ENCODE assay signal across 8 cellular contexts in the genomic region with DNA sequence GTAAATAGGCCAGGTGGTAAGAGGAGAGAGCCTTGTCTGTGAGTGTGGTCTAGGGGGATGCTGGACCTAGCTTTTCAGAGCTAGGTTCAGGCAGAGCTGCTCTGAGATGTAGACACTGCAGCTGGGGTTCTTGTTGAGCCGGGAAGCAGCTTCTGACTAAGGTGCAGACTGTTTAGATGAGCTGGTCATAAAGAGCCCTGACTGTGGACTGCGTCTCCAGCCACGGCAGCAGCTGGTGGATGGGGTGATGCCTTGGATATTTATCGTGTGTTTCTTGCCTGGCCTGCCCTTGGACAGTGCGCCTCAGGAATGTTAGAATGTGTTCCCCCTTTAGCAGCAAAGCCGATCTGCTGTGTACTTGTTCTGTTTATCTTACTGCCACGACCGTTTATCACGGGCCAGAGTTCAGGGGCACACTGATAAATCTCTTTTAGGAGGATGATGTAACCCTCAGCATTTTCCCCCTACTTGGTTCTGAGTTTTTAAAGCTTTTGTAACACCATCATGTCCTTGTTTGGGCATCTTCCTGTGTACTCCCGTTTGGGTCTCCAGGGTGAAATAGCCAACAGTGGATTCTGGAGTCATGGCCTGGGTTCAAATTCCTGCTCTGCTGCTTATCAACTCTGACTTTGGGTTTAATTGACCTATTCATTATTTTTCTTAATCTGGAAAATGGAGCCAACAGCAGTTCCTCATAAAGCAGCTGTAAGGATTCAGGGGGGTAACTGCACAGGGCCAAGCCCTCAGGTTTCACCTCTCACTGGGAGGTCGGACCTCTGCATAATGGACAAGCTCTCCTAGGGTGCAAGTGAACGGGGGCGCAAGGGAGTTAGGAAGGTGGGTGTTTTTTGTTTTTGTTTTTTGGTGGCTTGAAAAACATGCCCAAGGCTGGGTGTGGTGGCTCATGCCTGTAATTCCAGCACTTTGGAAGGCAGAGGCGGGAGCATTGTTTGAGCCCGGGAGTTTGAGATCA. TPM values are rescaled to one million over a fixed set of nuclear protein-coding genes. Genes with fewer than 3 reads are reported as not detected.
DNase-seq lines count a peak whose midpoint lies in the region; ATAC-seq, FAIRE-seq and TF ChIP-seq lines count a peak whose summit lies in the region.

No MANE protein-coding gene starts in this region.

- H3K9me1 ChIP-seq in IMR-90 (ENCODE audit: insufficient read depth, low read length), result peaks cover 25% of the 10 kb centered on the region

- intact Hi-C loops in IMR-90 (cut with micrococcal nuclease), result loop anchor here (1.0 kb wide), 1 partner anchor 49 kb away; no protein-coding TSS in a partner anchor
- intact Hi-C loops in thyroid gland (cut with DNase I), result no loop called here
- intact Hi-C loops in CD14-positive monocyte (cut with micrococcal nuclease), result no loop called here

- TF ChIP-seq POLR2A in IMR-90 (IDR thresholded peaks at IDR 0.05; ENCODE audit: low read depth, low read length) (peak; percentile 89), thyroid gland (IDR thresholded peaks at IDR 0.05) (no peak)

- peak overlapping the region; percentile 53 for H3K9ac ChIP-seq in IMR-90 (ENCODE audit: low read depth, low read length)
- H3K9ac ChIP-seq in astrocyte (ENCODE audit: low read length), result peak overlapping the region; percentile 61

- peak overlapping the region; percentile 67 for H3K4me3 Mint-ChIP-seq in astrocyte (ENCODE audit: unreplicated experiment)
- no peak overlapping the region for H3K4me3 Mint-ChIP-seq in activated CD8-positive, alpha-beta memory T cell treated with anti-CD3 and anti-CD28 coated beads, Interleukin-2, amount 10 ng/mL, durations not matched to agents 7 days and 5 days
- H3K4me3 Mint-ChIP-seq in CD14-positive monocyte, result no peak overlapping the region

- WGBS in IMR-90 (ENCODE audit: extremely low coverage in 2 of 2, insufficient read length in 1 of 2), 2 experiments, result 0% methylated on average over 5 of the region's 15 CpGs; no CpG with 5 or more reads in 1 of the 2 experiments
- WGBS in thyroid gland, 2 donors, result 52 to 59% methylated on average over 15 of the region's 15 CpGs

- no peaks in the 10 kb centered on the region for H3K27me3 Mint-ChIP-seq in astrocyte (ENCODE audit: low read depth, unreplicated experiment)
- H3K27me3 Mint-ChIP-seq in activated CD8-positive, alpha-beta memory T cell treated with anti-CD3 and anti-CD28 coated beads, Interleukin-2, amount 10 ng/mL, durations not matched to agents 7 days and 5 days, result peaks cover 2% of the 10 kb centered on the region
- peaks cover 0 to 3% (median 0%) of the 10 kb centered on the region in 3 donors for H3K27me3 Mint-ChIP-seq in CD14-positive monocyte (ENCODE audit: low read depth in 3 of 3)

- H3K4me1 Mint-ChIP-seq in astrocyte (ENCODE audit: low read depth, unreplicated experiment) (peaks cover 66% of the 10 kb centered on the region), CD14-positive monocyte (peaks cover 44% of the 10 kb centered on the region)
- H3K4me1 Mint-ChIP-seq in activated CD8-positive, alpha-beta memory T cell treated with anti-CD3 and anti-CD28 coated beads, Interleukin-2, amount 10 ng/mL, durations not matched to agents 7 days and 5 days, result no peaks in the 10 kb centered on the region

- peak overlapping the region; percentile 86 for H3K14ac ChIP-seq in IMR-90 (replicated peaks; ENCODE audit: low read depth, low read length)

- H3K4me2 ChIP-seq in IMR-90 (ENCODE audit: low read depth, low read length), result peak overlapping the region; percentile 59
- H3K4me2 ChIP-seq in astrocyte (ENCODE audit: low read length), result peak overlapping the region; percentile 66

- H2BK5ac ChIP-seq in IMR-90 (ENCODE audit: low read depth, low read length, poor library complexity, severe bottlenecking), result peak overlapping the region; percentile 83

- in situ Hi-C loops in IMR-90 (cut with MboI; ENCODE audit: low sequenced_read_pairs), result no loop called here

- H2AK5ac ChIP-seq in IMR-90 (ENCODE audit: low read depth, low read length), result peak overlapping the region; percentile 92

- H3K27ac ChIP-seq in IMR-90 (ENCODE audit: insufficient read depth, low read length), result peak overlapping the region; percentile 80
- peak overlapping the region; percentile 75 for H3K27ac ChIP-seq in astrocyte (ENCODE audit: low read depth, low read length)
- H3K27ac ChIP-seq in thyroid gland, result peak overlapping the region in 2 of 3 donors; percentile 58 to 68

- no peaks in the 10 kb centered on the region for H3K9me3 Mint-ChIP-seq in astrocyte (ENCODE audit: unreplicated experiment)
- H3K9me3 Mint-ChIP-seq in activated CD8-positive, alpha-beta memory T cell treated with anti-CD3 and anti-CD28 coated beads, Interleukin-2, amount 10 ng/mL, durations not matched to agents 7 days and 5 days (ENCODE audit: low read depth), result no peaks in the 10 kb centered on the region
- H3K9me3 Mint-ChIP-seq in CD14-positive monocyte, result peaks cover 3 to 9% (median 7%) of the 10 kb centered on the region in 7 donors

- peak; percentile 84 for FAIRE-seq in astrocyte (lab: Jason Lieb, UNC)

- H3K4me3 ChIP-seq in IMR-90 (ENCODE audit: insufficient read depth, low read depth, low read length) (no peak overlapping the region), astrocyte (ENCODE audit: insufficient read depth, low read depth, low read length) (no peak overlapping the region), thyroid gland (replicated peaks in 1 of 3) (no peak overlapping the region)

- peak overlapping the region; percentile 38 to 81 for H4K8ac ChIP-seq in IMR-90 (ENCODE audit: low read depth in 2 of 2, low read length in 2 of 2)

- peak overlapping the region; percentile 96 for H3K27ac Mint-ChIP-seq in astrocyte (ENCODE audit: unreplicated experiment)
- no peak overlapping the region for H3K27ac Mint-ChIP-seq in activated CD8-positive, alpha-beta memory T cell treated with anti-CD3 and anti-CD28 coated beads, Interleukin-2, amount 10 ng/mL, durations not matched to agents 7 days and 5 days
- H3K27ac Mint-ChIP-seq in CD14-positive monocyte, result peak overlapping the region in 2 of 7 donors; percentile 13 to 28

- CTCF ChIA-PET in IMR-90 (lab: Yijun Ruan, JAX), result interaction anchor here (0.8 to 1.8 kb wide), 3 partner anchors 34 to 98 kb away, joined by 3 to 13 read pairs (median 4); a partner anchor contains a TSS
- CTCF ChIA-PET in activated CD8-positive, alpha-beta memory T cell treated with anti-CD3 and anti-CD28 coated beads, Interleukin-2, amount 10 ng/mL, durations not matched to agents 7 days and 5 days (lab: Charles Lee), result no interaction called here

- H3K9me3 ChIP-seq in IMR-90 (ENCODE audit: control insufficient read depth, insufficient read depth, low read length) (no peaks in the 10 kb centered on the region), astrocyte (ENCODE audit: insufficient read depth, low read depth, low read length) (no peaks in the 10 kb centered on the region), thyroid gland (no peaks in the 10 kb centered on the region)

- H3K79me2 ChIP-seq in astrocyte (ENCODE audit: insufficient read depth, low read length), result peaks cover 96% of the 10 kb centered on the region

- peak overlapping the region; percentile 68 for H3K18ac ChIP-seq in IMR-90 (ENCODE audit: low read depth, low read length)

- peak overlapping the region; percentile 87 for H3K56ac ChIP-seq in IMR-90 (ENCODE audit: extremely low read depth, insufficient read depth, low read length)

- peaks cover 3% of the 10 kb centered on the region; the same call in 1 of the 2 replicates for H3K36me3 ChIP-seq in IMR-90 (ENCODE audit: control insufficient read depth, insufficient read depth, low read length)
- peaks cover 4% of the 10 kb centered on the region for H3K36me3 ChIP-seq in astrocyte (ENCODE audit: insufficient read depth, low read length)
- no peaks in the 10 kb centered on the region for H3K36me3 ChIP-seq in thyroid gland

- H3K4me1 ChIP-seq in IMR-90 (ENCODE audit: control insufficient read depth, insufficient read depth, low read length), result peaks cover 34% of the 10 kb centered on the region
- peaks cover 52% of the 10 kb centered on the region for H3K4me1 ChIP-seq in astrocyte (ENCODE audit: insufficient read depth, low read length)
- peaks cover 16 to 47% of the 10 kb centered on the region in 2 donors for H3K4me1 ChIP-seq in thyroid gland

- ATAC-seq in IMR-90 (ENCODE audit: low read depth), result peak; percentile 92
- no peak for ATAC-seq in activated CD8-positive, alpha-beta memory T cell treated with anti-CD3 and anti-CD28 coated beads, Interleukin-2, amount 10 ng/mL, durations not matched to agents 7 days and 5 days

- peak overlapping the region; percentile 93 for H4K91ac ChIP-seq in IMR-90 (ENCODE audit: insufficient read depth, low read depth, low read length)

- H3K36me3 Mint-ChIP-seq in astrocyte (ENCODE audit: low read depth, unreplicated experiment) (peaks cover 16% of the 10 kb centered on the region), CD14-positive monocyte (peaks cover 4 to 11% of the 10 kb centered on the region in 2 donors)
- no peaks in the 10 kb centered on the region for H3K36me3 Mint-ChIP-seq in activated CD8-positive, alpha-beta memory T cell treated with anti-CD3 and anti-CD28 coated beads, Interleukin-2, amount 10 ng/mL, durations not matched to agents 7 days and 5 days

- H2BK20ac ChIP-seq in IMR-90 (ENCODE audit: low read depth, low read length), result peak overlapping the region; percentile 87

- H3K79me1 ChIP-seq in IMR-90 (ENCODE audit: low read depth in 1 of 2, low read length in 2 of 2), result peaks cover 22 to 75% of the 10 kb centered on the region in 2 experiments; a peak in 3 of 4 replicates

- H2BK15ac ChIP-seq in IMR-90 (ENCODE audit: low read depth, low read length), result peak overlapping the region; percentile 45

- H2AFZ ChIP-seq in IMR-90 (replicated peaks; ENCODE audit: low read length, poor library complexity) (peak overlapping the region; percentile 64), astrocyte (ENCODE audit: low read depth, low read length) (no peak overlapping the region)

- no peaks in the 10 kb centered on the region for H3K27me3 ChIP-seq in IMR-90 (ENCODE audit: control insufficient read depth, insufficient read depth, low read length)
- H3K27me3 ChIP-seq in astrocyte (ENCODE audit: insufficient read depth, low read length), result no peaks in the 10 kb centered on the region
- no peaks in the 10 kb centered on the region for H3K27me3 ChIP-seq in thyroid gland

- POLR2A ChIA-PET in IMR-90 (lab: Charles Lee; ENCODE audit: unreplicated experiment), result interaction anchor here (0.6 kb wide), 1 partner anchor 8 kb away, joined by 3 read pairs; no protein-coding TSS in a partner anchor

- BruUV-seq in IMR-90 (replicated peaks; lab: Mats Ljungman, UMichigan), result no TSS peak

- peak overlapping the region; percentile 99 for H2BK120ac ChIP-seq in IMR-90 (ENCODE audit: low read depth, low read length)

- peak; percentile 40 for TF ChIP-seq RAD21 in IMR-90 (IDR thresholded peaks at IDR 0.05; ENCODE audit: low read length)

- peaks cover 38% of the 10 kb centered on the region for H4K20me1 ChIP-seq in IMR-90 (ENCODE audit: insufficient read depth, low read length)
- H4K20me1 ChIP-seq in astrocyte (ENCODE audit: insufficient read depth, low read length), result peaks cover 22% of the 10 kb centered on the region

- peak overlapping the region; percentile 98 for H3K4ac ChIP-seq in IMR-90 (ENCODE audit: low read depth, low read length)

- H4K5ac ChIP-seq in IMR-90 (ENCODE audit: low read depth, low read length), result peak overlapping the region; percentile 47

- peak; percentile 99 for DNase-seq in IMR-90
- DNase-seq in astrocyte (ENCODE audit: low read depth), result peak; percentile 92
- DNase-seq in islet precursor cell, result peak; percentile 90
- no peak for DNase-seq in thyroid gland
- DNase-seq in NCI-H1105 (lab: John Stamatoyannopoulos, UW), result no peak
- no peak for DNase-seq in activated CD8-positive, alpha-beta memory T cell treated with anti-CD3 and anti-CD28 coated beads, Interleukin-2, amount 10 ng/mL, durations not matched to agents 7 days and 5 days
- DNase-seq in CD14-positive monocyte (ENCODE audit: low spot score), result no peak
- DNase-seq in COR-L47 (lab: John Stamatoyannopoulos, UW), result no peak

- H3K23ac ChIP-seq in IMR-90 (ENCODE audit: low read depth, low read length), result peak overlapping the region; percentile 90

- TF ChIP-seq CTCF in IMR-90 (conservative IDR thresholded peaks at IDR 0.05; ENCODE audit: low read depth, low read length), result no peak
- no peak for TF ChIP-seq CTCF in astrocyte (IDR thresholded peaks at IDR 0.05; ENCODE audit: insufficient read depth, low read depth, low read length)
- no peak for TF ChIP-seq CTCF in thyroid gland (IDR thresholded peaks at IDR 0.05)
- no peak for TF ChIP-seq CTCF in CD14-positive monocyte (IDR thresholded peaks at IDR 0.05)

- H2AK9ac ChIP-seq in IMR-90 (replicated peaks; ENCODE audit: low read depth, low read length, poor library complexity), result peak overlapping the region; percentile 53

- dilution Hi-C loops in IMR-90 (cut with HindIII; ENCODE audit: low sequenced_read_pairs, unreplicated experiment), result no loop called here

RNA-seq across cellular contexts. Expression of a gene that starts 51.4 kb away (rescaled TPM):
- 124 and 136 TPM in 2 replicates for total RNA-seq in IMR-90 (2012; rRNA removed)
- 78.0 and 81.4 TPM in 2 replicates for polyA plus RNA-seq in IMR-90 (2012; rRNA removed)
- 22.2 and 37.9 TPM in 2 replicates for polyA plus RNA-seq in IMR-90 (2012; cell fraction: cytosol; rRNA removed)
- polyA plus RNA-seq in IMR-90 (2012; cell fraction: nucleus; rRNA removed; ENCODE audit: low replicate concordance), result 338 and 411 TPM in 2 replicates
- 434 and 521 TPM in 2 replicates for total RNA-seq in astrocyte
- 100 to 1,000 TPM; 164 to 258 (median 242) TPM for total RNA-seq in thyroid gland
- total RNA-seq in activated CD8-positive, alpha-beta memory T cell treated with anti-CD3 and anti-CD28 coated beads, Interleukin-2, amount 10 ng/mL, durations not matched to agents 7 days and 5 days, result 10 to 100 TPM in 1 of 2 experiments, 1 to 10 TPM in 1; 9.8 to 13.2 TPM
- polyA plus RNA-seq in CD14-positive monocyte, result 1 to 10 TPM in 1 of 2 donors, under 1 TPM in 1; 0.47 to 2.1 TPM

Comparison
In these comparisons a context has a peak if more than half of its experiments do, and no peak if none do; other contexts are left out.
1. DNase-seq: peak in IMR-90 (single experiment), astrocyte (single experiment) and islet precursor cell (single experiment); none in thyroid gland (0 of 2), NCI-H1105 (single experiment), activated CD8-positive, alpha-beta memory T cell treated with anti-CD3 and anti-CD28 coated beads, Interleukin-2, amount 10 ng/mL, durations not matched to agents 7 days and 5 days (single experiment), CD14-positive monocyte (single experiment) and COR-L47 (single experiment).
2. Peak in every context shown above with its lines, with median percentiles within 50 percentile points of each other: H3K27ac ChIP-seq.